ENCODE assay signal across 23 cellular contexts in the genomic region with DNA sequence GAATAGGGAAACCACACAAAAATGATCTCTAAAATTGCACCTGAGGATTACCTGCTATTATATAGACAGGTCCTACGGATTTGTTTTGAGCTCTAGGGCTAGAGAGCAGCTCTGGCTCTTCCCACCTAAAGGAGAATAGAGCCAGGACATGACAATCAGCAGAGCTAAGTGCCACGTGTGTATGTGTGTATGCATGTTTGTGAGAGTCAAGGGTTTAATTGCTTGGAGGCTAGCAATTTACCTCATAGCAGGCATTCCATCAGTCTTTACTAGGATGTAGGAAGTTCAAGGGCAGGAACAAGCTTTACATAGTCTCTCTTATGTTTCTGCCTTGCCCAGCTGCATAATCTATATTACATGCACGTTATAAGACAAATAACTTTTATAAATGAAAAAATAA.
A peak's percentile ranks its signal among the peaks of the same experiment; 100 is the strongest.
DNase-seq lines count a peak whose midpoint lies in the region; ATAC-seq, FAIRE-seq and TF ChIP-seq lines count a peak whose summit lies in the region.
"Had no signal": no experiment of that assay in that cellular context is flagged by ENCODE, and none has a peak within 500 bp of the region (broad histone marks: within the 10 kb centered on the region; RNA-seq: fewer than 3 reads in every experiment).

No MANE protein-coding gene starts in this region.

- H3K4me2 ChIP-seq in OCI-LY3 (ENCODE audit: low read length) (no peak overlapping the region), H1 (ENCODE audit: insufficient read depth in 1 of 2, low read depth in 2 of 2, low read length in 2 of 2) (no peak overlapping the region)
- H3K4me2 ChIP-seq: BLaER1 treated with 17β-estradiol and CSF1 and Interleukin-3, amounts not matched to agents 10 nM and 100 nM; GM23338 had no signal

- H4K5ac ChIP-seq in H1 (ENCODE audit: insufficient read length, low read depth, low read length), result no peak overlapping the region

- TF ChIP-seq EP300 in H1 (IDR thresholded peaks at IDR 0.05; ENCODE audit: borderline replicate concordance in 1 of 2, low read depth in 2 of 2, low read length in 2 of 2), result no peak

- in situ Hi-C loops in KBM-7 (cut with MboI; ENCODE audit: low pct_unique_long_range_greater_than_20kb, low sequenced_read_pairs), result no loop called here

- TF ChIP-seq CTCF in OCI-LY3 (IDR thresholded peaks at IDR 0.05; ENCODE audit: low read depth, low read length) (no peak), H1 (IDR thresholded peaks at IDR 0.05; ENCODE audit: control extremely low read depth in 1 of 3, insufficient read depth in 1 of 3, low read depth in 1 of 3, low read length in 3 of 3) (no peak), foreskin keratinocyte (conservative IDR thresholded peaks at IDR 0.05) (no peak)

- H4K91ac ChIP-seq in H1 (replicated peaks; ENCODE audit: insufficient read length, low read length), result no peak overlapping the region

- H2BK120ac ChIP-seq in H1 (replicated peaks; ENCODE audit: low read depth, low read length), result no peak overlapping the region

- no peak overlapping the region for H2BK15ac ChIP-seq in H1 (ENCODE audit: low read length)

- H3K14ac ChIP-seq in H1 (ENCODE audit: insufficient read length), result peak overlapping the region; percentile 48

- H3K4me1 ChIP-seq in OCI-LY3 (ENCODE audit: low read length) (no peaks in the 10 kb centered on the region), H1 (replicated peaks in 1 of 4; ENCODE audit: control insufficient read depth in 3 of 4, insufficient read depth in 4 of 4, low read length in 3 of 4) (peaks cover 0 to 3% (median under 1%) of the 10 kb centered on the region in 4 experiments; a peak in 1 of 7 replicates), foreskin keratinocyte (no peaks in the 10 kb centered on the region)
- H3K4me1 ChIP-seq: BE2C; BLaER1 treated with 17β-estradiol and CSF1 and Interleukin-3, amounts not matched to agents 10 nM and 100 nM; HAP-1 had no signal

- H3K27ac ChIP-seq in OCI-LY3 (ENCODE audit: low read length), result no peak overlapping the region
- no peak overlapping the region for H3K27ac ChIP-seq in H1 (ENCODE audit: low read depth, low read length)
- H3K27ac ChIP-seq in foreskin keratinocyte, result no peak overlapping the region
- H3K27ac ChIP-seq: BLaER1 treated with 17β-estradiol and CSF1 and Interleukin-3, amounts not matched to agents 10 nM and 100 nM had no signal

- H3K9ac ChIP-seq in OCI-LY3 (ENCODE audit: low read length), result no peak overlapping the region
- H3K9ac ChIP-seq in H1 (replicated peaks in 1 of 4; ENCODE audit: extremely low read depth in 1 of 4, low read depth in 3 of 4, low read length in 3 of 4), result no peak overlapping the region
- H3K9ac ChIP-seq: BLaER1 treated with 17β-estradiol and CSF1 and Interleukin-3, amounts not matched to agents 10 nM and 100 nM had no signal

- DNase-seq in NCI-H69 (lab: John Stamatoyannopoulos, UW), result peak; percentile 2
- no peak for DNase-seq in H1 (ENCODE audit: low read depth in 1 of 2, low spot score in 2 of 2)
- DNase-seq in left colon, result no peak
- no peak for DNase-seq in foreskin keratinocyte
- DNase-seq in KBM-7, result no peak
- no peak for DNase-seq in 8988T
- DNase-seq: BE2C; CD4-positive, alpha-beta T cell; CD8-positive, alpha-beta memory T cell; DMS 273 treated with DMSO at 0.1 percent for 48 hours; DMS79; EL; GDM1; HFFc6 had no signal

- no peaks in the 10 kb centered on the region for H3K79me1 ChIP-seq in H1 (ENCODE audit: low read depth, low read length)

- TF ChIP-seq POLR2A in H1 (IDR thresholded peaks at IDR 0.05; ENCODE audit: control extremely low read depth in 1 of 2, low read depth in 2 of 2, low read length in 2 of 2), result no peak

- H2BK5ac ChIP-seq in H1 (ENCODE audit: low read depth, low read length), result no peak overlapping the region

- H3K27me3 ChIP-seq in OCI-LY3 (ENCODE audit: low read depth, low read length) (no peaks in the 10 kb centered on the region), H1 (replicated peaks in 1 of 4; ENCODE audit: control insufficient read depth in 3 of 4, extremely low read depth in 1 of 4, insufficient read depth in 3 of 4, low read length in 3 of 4) (no peaks in the 10 kb centered on the region), foreskin keratinocyte (no peaks in the 10 kb centered on the region)
- H3K27me3 ChIP-seq: BE2C; BLaER1 treated with 17β-estradiol and CSF1 and Interleukin-3, amounts not matched to agents 10 nM and 100 nM had no signal

- POLR2A ChIA-PET in H1 (lab: Charles Lee; ENCODE audit: partially characterized antibody), result no interaction called here

- WGBS in H1 (ENCODE audit: extremely low coverage in 1 of 2, insufficient coverage in 1 of 2, insufficient read length in 1 of 2, insufficient replicate concordance in 2 of 2, low coverage in 1 of 2, low lambda C conversion rate in 2 of 2, missing lambda C conversion rate in 1 of 2), 2 experiments, result 71% methylated on average over 3 of the region's 3 CpGs; no CpG with 5 or more reads in 1 of the 2 experiments

- intact Hi-C loops in left colon (cut with DNase I, micrococcal nuclease), result no loop called here

- H4K20me1 ChIP-seq in OCI-LY3 (ENCODE audit: insufficient read depth, low read length) (no peaks in the 10 kb centered on the region), H1 (replicated peaks in 1 of 2; ENCODE audit: control insufficient read depth in 1 of 2, insufficient read depth in 2 of 2, low read length in 2 of 2) (no peaks in the 10 kb centered on the region)
- H4K20me1 ChIP-seq: BLaER1 treated with 17β-estradiol and CSF1 and Interleukin-3, amounts not matched to agents 10 nM and 100 nM had no signal

- ATAC-seq in left colon (peak; percentile 79), foreskin keratinocyte (no peak), GM21360 (IDR thresholded peaks at IDR 0.05; ENCODE audit: unreplicated experiment) (no peak)
- ATAC-seq: GM12878, GM23338 had no signal

- no peak overlapping the region for H3K18ac ChIP-seq in H1 (ENCODE audit: extremely low read depth, low read length)

- no peak overlapping the region for H2BK20ac ChIP-seq in H1 (ENCODE audit: low read length)

- H3K56ac ChIP-seq in H1 (replicated peaks; ENCODE audit: insufficient read length, low read depth, low read length), result no peak overlapping the region

- H4K8ac ChIP-seq in H1 (ENCODE audit: extremely low read depth, insufficient read depth, low read length), result no peak overlapping the region

- H3K9me3 ChIP-seq in OCI-LY3 (ENCODE audit: insufficient read depth, low read length), result no peaks in the 10 kb centered on the region
- H3K9me3 ChIP-seq in H1 (ENCODE audit: insufficient read depth in 2 of 2, low read depth in 1 of 2, low read length in 1 of 2), result 0 out of 4 replicates have a peak, but pooled peaks cover 0 to 5% of the 10 kb centered on the region in 2 experiments
- H3K9me3 ChIP-seq: BE2C; BLaER1 treated with 17β-estradiol and CSF1 and Interleukin-3, amounts not matched to agents 10 nM and 100 nM; HAP-1 had no signal

- no peaks in the 10 kb centered on the region for H3K23me2 ChIP-seq in H1 (ENCODE audit: low read depth, low read length)

- FAIRE-seq in H1 (lab: Jason Lieb, UNC), result no peak
- FAIRE-seq: D721Med, GM12878, GM19239, H54 had no signal

- TF ChIP-seq RAD21 in H1 (IDR thresholded peaks at IDR 0.05 in 1 of 2, conservative IDR thresholded peaks at IDR 0.05 in 1 of 2; ENCODE audit: low read depth in 2 of 2, low read length in 2 of 2), result no peak

- H3K4me3 ChIP-seq in OCI-LY3 (ENCODE audit: low read length) (no peak overlapping the region), H1 (ENCODE audit: extremely low read depth in 1 of 4, insufficient read depth in 2 of 4, low read depth in 3 of 4, low read length in 4 of 4) (no peak overlapping the region)
- H3K4me3 ChIP-seq: BLaER1 treated with 17β-estradiol and CSF1 and Interleukin-3, amounts not matched to agents 10 nM and 100 nM; GM12878; GM23338; HAP-1 had no signal

- H2AFZ ChIP-seq in OCI-LY3 (ENCODE audit: low read depth, low read length) (peak overlapping the region; percentile 5; the same call in 1 of the 2 replicates), H1 (ENCODE audit: low read length) (no peak overlapping the region)
- H2AFZ ChIP-seq: GM23338 had no signal

- H3K4ac ChIP-seq in H1 (replicated peaks; ENCODE audit: insufficient read length, low read depth, low read length), result no peak overlapping the region

- CTCF ChIA-PET in H1 (lab: Charles Lee; ENCODE audit: partially characterized antibody), result no interaction called here

- H2BK12ac ChIP-seq in H1 (ENCODE audit: low read depth, low read length), result no peak overlapping the region; the same call in 1 of the 2 replicates

- no peaks in the 10 kb centered on the region for H3K36me3 ChIP-seq in OCI-LY3 (replicated peaks; ENCODE audit: low read depth, low read length)
- no peaks in the 10 kb centered on the region for H3K36me3 ChIP-seq in H1 (ENCODE audit: control insufficient read depth in 2 of 4, insufficient read depth in 4 of 4, low read length in 3 of 4)
- H3K36me3 ChIP-seq: BE2C; BLaER1 treated with 17β-estradiol and CSF1 and Interleukin-3, amounts not matched to agents 10 nM and 100 nM; HAP-1 had no signal

- H3K23ac ChIP-seq in H1 (ENCODE audit: insufficient read length), result no peak overlapping the region

- H3K79me2 ChIP-seq in OCI-LY3 (ENCODE audit: low read length) (no peaks in the 10 kb centered on the region), H1 (ENCODE audit: control insufficient read depth in 1 of 2, insufficient read depth in 2 of 2, low read length in 2 of 2) (no peaks in the 10 kb centered on the region)

- H2AK5ac ChIP-seq in H1 (ENCODE audit: low read depth, low read length), result no peak overlapping the region

TF ChIP-seq in H1, 55 proteins besides CTCF, POLR2A, EP300 and RAD21:
- TF ChIP-seq SUZ12 (IDR thresholded peaks at IDR 0.05; ENCODE audit: low read length) (no peak), CTBP2 (IDR thresholded peaks at IDR 0.05; ENCODE audit: borderline replicate concordance, insufficient read depth, insufficient read length, low read length) (no peak), POU5F1 (IDR thresholded peaks at IDR 0.05; ENCODE audit: low read depth, low read length) (no peak), BCL11A (IDR thresholded peaks at IDR 0.05; ENCODE audit: low read depth in 2 of 2, low read length in 2 of 2) (no peak), PHF8 (conservative IDR thresholded peaks at IDR 0.05; ENCODE audit: low read depth, low read length) (no peak), TBP (IDR thresholded peaks at IDR 0.05; ENCODE audit: low read depth, low read length) (no peak), BACH1 (IDR thresholded peaks at IDR 0.05; ENCODE audit: low read length) (no peak)
